ENCODE assay signal across 20 cellular contexts in the genomic region with DNA sequence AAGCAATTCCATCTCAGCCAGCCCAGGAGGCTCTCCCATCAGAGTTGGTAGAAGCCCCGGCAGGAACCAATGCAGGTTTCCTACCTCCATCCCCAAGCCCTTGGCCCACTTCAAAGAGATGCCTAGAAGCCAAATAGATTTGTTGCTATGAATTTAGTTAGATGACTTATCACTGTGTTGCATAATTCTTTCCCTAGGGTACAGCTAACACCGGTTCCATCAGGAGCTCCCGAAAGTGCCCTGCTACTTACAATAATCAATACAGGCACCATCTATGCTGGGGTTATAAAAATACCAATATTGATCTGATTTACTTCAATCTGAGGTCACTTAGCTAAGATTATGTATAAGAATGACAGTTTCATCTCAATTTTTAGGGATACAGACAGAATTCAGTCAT.
DNase-seq lines count a peak whose midpoint lies in the region; ATAC-seq and TF ChIP-seq lines count a peak whose summit lies in the region.
"Had no signal": no experiment of that assay in that cellular context is flagged by ENCODE, and none has a peak within 500 bp of the region (broad histone marks: within the 10 kb centered on the region; RNA-seq: fewer than 3 reads in every experiment).

No MANE protein-coding gene starts in this region.

- H3K4me2 ChIP-seq in GM23338: no peak overlapping the region
- H3K4me2 ChIP-seq: PC-9 had no signal

- TF ChIP-seq CTCF in GM23338 (conservative IDR thresholded peaks at IDR 0.05; ENCODE audit: low read depth in 2 of 2): no peak
- TF ChIP-seq CTCF in WTC11 (IDR thresholded peaks at IDR 0.05): no peak
- no peak for TF ChIP-seq CTCF in endodermal cell (conservative IDR thresholded peaks at IDR 0.05)
- no peak for TF ChIP-seq CTCF in right lobe of liver (IDR thresholded peaks at IDR 0.05)

- H3K27me3 Mint-ChIP-seq in GM23338 (ENCODE audit: insufficient read depth, low read depth, poor library complexity) (peaks cover 5% of the 10 kb centered on the region), WTC11 (ENCODE audit: low read depth) (no peaks in the 10 kb centered on the region), endodermal cell (ENCODE audit: insufficient read depth) (no peaks in the 10 kb centered on the region)
- H3K27me3 Mint-ChIP-seq in activated naive CD4-positive, alpha-beta T cell treated with anti-CD3 and anti-CD28 coated beads, Interleukin-2, amount 10 ng/mL, durations not matched to agents 7 days and 5 days: peaks cover 11% of the 10 kb centered on the region
- H3K27me3 Mint-ChIP-seq: CD4-positive, alpha-beta memory T cell had no signal

- H3K4me3 Mint-ChIP-seq in GM23338 (no peak overlapping the region), WTC11 (no peak overlapping the region), endodermal cell (no peak overlapping the region)
- H3K4me3 Mint-ChIP-seq in activated naive CD4-positive, alpha-beta T cell treated with anti-CD3 and anti-CD28 coated beads, Interleukin-2, amount 10 ng/mL, durations not matched to agents 7 days and 5 days: no peak overlapping the region
- H3K4me3 Mint-ChIP-seq: CD4-positive, alpha-beta memory T cell had no signal

- H3K9me3 ChIP-seq in endodermal cell (ENCODE audit: control insufficient read depth, low read length) (no peaks in the 10 kb centered on the region), right lobe of liver (no peaks in the 10 kb centered on the region)

- H3K79me2 ChIP-seq in GM23338 (replicated peaks; ENCODE audit: insufficient read depth): peaks cover 65% of the 10 kb centered on the region

- no peaks in the 10 kb centered on the region for H4K20me1 ChIP-seq in GM23338 (replicated peaks; ENCODE audit: insufficient read depth)

- peaks cover 75% of the 10 kb centered on the region for H3K4me1 ChIP-seq in GM23338 (ENCODE audit: insufficient read depth)
- H3K4me1 ChIP-seq in endodermal cell (ENCODE audit: control insufficient read depth, insufficient read depth, low read length): no peaks in the 10 kb centered on the region
- H3K4me1 ChIP-seq in right lobe of liver: peaks cover 0 to 44% (median 14%) of the 10 kb centered on the region in 4 donors

- no peaks in the 10 kb centered on the region for H3K9me2 ChIP-seq in GM23338 (ENCODE audit: insufficient read depth)

- H3K36me3 Mint-ChIP-seq in GM23338 (ENCODE audit: low read depth): no peaks in the 10 kb centered on the region; the same call in 2 of the 3 replicates
- H3K36me3 Mint-ChIP-seq in WTC11: no peaks in the 10 kb centered on the region
- H3K36me3 Mint-ChIP-seq in endodermal cell (ENCODE audit: low read depth): no peaks in the 10 kb centered on the region
- no peaks in the 10 kb centered on the region for H3K36me3 Mint-ChIP-seq in activated naive CD4-positive, alpha-beta T cell treated with anti-CD3 and anti-CD28 coated beads, Interleukin-2, amount 10 ng/mL, durations not matched to agents 7 days and 5 days
- H3K36me3 Mint-ChIP-seq: CD4-positive, alpha-beta memory T cell had no signal

- DNase-seq in GM23338 (ENCODE audit: low spot score) (no peak), WTC11 (ENCODE audit: low spot score) (no peak), endodermal cell (no peak), right lobe of liver (no peak), MV-4-11 (lab: John Stamatoyannopoulos, UW) (no peak)
- no peak for DNase-seq in activated CD4-positive, alpha-beta T cell treated with anti-CD3 and anti-CD28 coated beads, Interleukin-2, amount 50 U/mL, for 48 hours
- no peak for DNase-seq in stimulated activated CD4-positive, alpha-beta T cell treated with anti-CD3 and anti-CD28 coated beads, Interleukin-12 subunit alpha, Interleukin-12 subunit beta, amount 100 ng/mL, for 4 hours
- no peak for DNase-seq in activated naive CD4-positive, alpha-beta T cell treated with anti-CD3 and anti-CD28 coated beads, Interleukin-2, amount 10 ng/mL, durations not matched to agents 7 days and 5 days
- DNase-seq: CD4-positive, alpha-beta memory T cell; COR-L47; DMS53; NCI-H1105 treated with DMSO at 0.1 percent for 48 hours; NCI-H146; NCI-H2029; NCI-H2227 treated with DMSO at 0.1 percent for 48 hours; NCI-H526 treated with DMSO at 0.1 percent for 48 hours; PC-9; Right ventricle myocardium superior; RPMI8226 had no signal

- POLR2A ChIA-PET in WTC11 (lab: Charles Lee): no interaction called here

- no peak for ATAC-seq in GM23338
- ATAC-seq in WTC11: no peak; the same call in 1 of the 2 replicates
- ATAC-seq in right lobe of liver: peak; percentile 46 to 59 (median 56)

- H3K27me3 ChIP-seq in GM23338 (ENCODE audit: insufficient read depth) (no peaks in the 10 kb centered on the region), endodermal cell (ENCODE audit: control insufficient read depth, insufficient read depth, low read length, poor library complexity, severe bottlenecking) (no peaks in the 10 kb centered on the region), right lobe of liver (no peaks in the 10 kb centered on the region)

- 93 to 100% methylated on average over 2 to 3 of the region's 3 CpGs for WGBS in endodermal cell (ENCODE audit: insufficient coverage in 1 of 2, insufficient read length in 1 of 2), 2 experiments
- 34% methylated on average over 3 of the region's 3 CpGs for WGBS in right lobe of liver (ENCODE audit: insufficient coverage, low coverage, low lambda C conversion rate, missing lambda C conversion rate)

- no peak overlapping the region for H3K27ac ChIP-seq in GM23338 (ENCODE audit: low read depth)
- H3K27ac ChIP-seq in endodermal cell (ENCODE audit: low read depth, low read length): no peak overlapping the region
- H3K27ac ChIP-seq in right lobe of liver: peak overlapping the region in 1 of 3 donors; percentile 56
- H3K27ac ChIP-seq: HL-60, PC-9 had no signal

- H2AFZ ChIP-seq in GM23338: no peak overlapping the region
- H2AFZ ChIP-seq: PC-9 had no signal

- H3K4me3 ChIP-seq in GM23338 (no peak overlapping the region), endodermal cell (ENCODE audit: low read length) (no peak overlapping the region), right lobe of liver (no peak overlapping the region)
- H3K4me3 ChIP-seq: PC-9 had no signal

- H3K27ac Mint-ChIP-seq in GM23338: peak overlapping the region; percentile 39
- H3K27ac Mint-ChIP-seq in WTC11: peak overlapping the region; percentile 77; the same call in 1 of the 2 replicates
- H3K27ac Mint-ChIP-seq in endodermal cell: peak overlapping the region; percentile 55
- H3K27ac Mint-ChIP-seq in activated naive CD4-positive, alpha-beta T cell treated with anti-CD3 and anti-CD28 coated beads, Interleukin-2, amount 10 ng/mL, durations not matched to agents 7 days and 5 days: no peak overlapping the region
- H3K27ac Mint-ChIP-seq: CD4-positive, alpha-beta memory T cell had no signal

- no peak overlapping the region for H3K9ac ChIP-seq in endodermal cell (ENCODE audit: extremely low read depth, low read length, poor library complexity, severe bottlenecking)

- intact Hi-C loops in right lobe of liver (cut with DNase I): no loop called here

- H3K36me3 ChIP-seq in GM23338 (ENCODE audit: insufficient read depth): no peaks in the 10 kb centered on the region
- H3K36me3 ChIP-seq in endodermal cell (ENCODE audit: control insufficient read depth, insufficient read depth, low read length): no peaks in the 10 kb centered on the region
- no peaks in the 10 kb centered on the region for H3K36me3 ChIP-seq in right lobe of liver

- no peaks in the 10 kb centered on the region for H3K9me3 Mint-ChIP-seq in GM23338
- H3K9me3 Mint-ChIP-seq in WTC11: no peaks in the 10 kb centered on the region
- H3K9me3 Mint-ChIP-seq in endodermal cell: no peaks in the 10 kb centered on the region
- H3K9me3 Mint-ChIP-seq in activated naive CD4-positive, alpha-beta T cell treated with anti-CD3 and anti-CD28 coated beads, Interleukin-2, amount 10 ng/mL, durations not matched to agents 7 days and 5 days: no peaks in the 10 kb centered on the region
- H3K9me3 Mint-ChIP-seq: CD4-positive, alpha-beta memory T cell had no signal

- H3F3A ChIP-seq in GM23338 (replicated peaks; ENCODE audit: low read depth): no peaks in the 10 kb centered on the region

- CTCF ChIA-PET in WTC11 (lab: Charles Lee): interaction anchor here (0.6 to 1.6 kb wide), 5 partner anchors 89 to 1410 kb away, joined by 3 to 5 read pairs (median 3); a partner anchor contains a TSS
- CTCF ChIA-PET in activated naive CD4-positive, alpha-beta T cell treated with anti-CD3 and anti-CD28 coated beads, Interleukin-2, amount 10 ng/mL, durations not matched to agents 7 days and 5 days (lab: Charles Lee): interaction anchor here (1.0 kb wide), 1 partner anchor 17 kb away, joined by 3 read pairs; no protein-coding TSS in a partner anchor

- no peak for TF ChIP-seq POLR2A in right lobe of liver (IDR thresholded peaks at IDR 0.05)

- peaks cover 70% of the 10 kb centered on the region for H3K4me1 Mint-ChIP-seq in GM23338
- peaks cover 72% of the 10 kb centered on the region for H3K4me1 Mint-ChIP-seq in WTC11
- H3K4me1 Mint-ChIP-seq in endodermal cell: peaks cover 40% of the 10 kb centered on the region
- no peaks in the 10 kb centered on the region for H3K4me1 Mint-ChIP-seq in activated naive CD4-positive, alpha-beta T cell treated with anti-CD3 and anti-CD28 coated beads, Interleukin-2, amount 10 ng/mL, durations not matched to agents 7 days and 5 days
- H3K4me1 Mint-ChIP-seq: CD4-positive, alpha-beta memory T cell had no signal

TF ChIP-seq in GM23338, 12 proteins besides CTCF, POLR2A, EP300 and RAD21 (continues in another document):
- no peak for TF ChIP-seq ZNF331 (CRISPR knock-in tag; IDR thresholded peaks at IDR 0.05; ENCODE audit: low read depth)

TF ChIP-seq in WTC11, 78 proteins besides CTCF, POLR2A, EP300 and RAD21 (continues in another document):
- TF ChIP-seq ETV6 (CRISPR knock-in tag; IDR thresholded peaks at IDR 0.05) (no peak), HMGA2 (CRISPR knock-in tag; IDR thresholded peaks at IDR 0.05) (no peak)
- TF ChIP-seq, protein P1, sequence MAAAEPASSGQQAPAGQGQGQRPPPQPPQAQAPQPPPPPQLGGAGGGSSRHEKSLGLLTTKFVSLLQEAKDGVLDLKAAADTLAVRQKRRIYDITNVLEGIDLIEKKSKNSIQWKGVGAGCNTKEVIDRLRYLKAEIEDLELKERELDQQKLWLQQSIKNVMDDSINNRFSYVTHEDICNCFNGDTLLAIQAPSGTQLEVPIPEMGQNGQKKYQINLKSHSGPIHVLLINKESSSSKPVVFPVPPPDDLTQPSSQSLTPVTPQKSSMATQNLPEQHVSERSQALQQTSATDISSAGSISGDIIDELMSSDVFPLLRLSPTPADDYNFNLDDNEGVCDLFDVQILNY (CRISPR knock-in tag; IDR thresholded peaks at IDR 0.05): no peak
- TF ChIP-seq, protein P2, sequence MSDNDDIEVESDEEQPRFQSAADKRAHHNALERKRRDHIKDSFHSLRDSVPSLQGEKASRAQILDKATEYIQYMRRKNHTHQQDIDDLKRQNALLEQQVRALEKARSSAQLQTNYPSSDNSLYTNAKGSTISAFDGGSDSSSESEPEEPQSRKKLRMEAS (CRISPR knock-in tag; IDR thresholded peaks at IDR 0.05): no peak

Comparison
In these comparisons a context has a peak if more than half of its experiments do, and no peak if none do; other contexts are left out.
1. ATAC-seq: peak in right lobe of liver (4 of 4); none in GM23338 (single experiment) and WTC11 (single experiment).